Comparison of ENCODE assay signal across 8 cellular contexts in genomic region chr12:45726594-45727300, GRCh38. TPM values are rescaled to one million over a fixed set of nuclear protein-coding genes. Genes with fewer than 3 reads are reported as not detected.
A peak's percentile ranks its signal among the peaks of the same experiment; 100 is the strongest.
DNase-seq lines count a peak whose midpoint lies in the region; ATAC-seq and TF ChIP-seq lines count a peak whose summit lies in the region.

No MANE protein-coding gene starts in this region.

- peaks cover 55% of the 10 kb centered on the region for H3K79me2 ChIP-seq in osteoblast (ENCODE audit: insufficient read depth, low read length)

- H2AFZ ChIP-seq in osteoblast (ENCODE audit: low read length), result peak overlapping the region; percentile 94

- peaks cover 12% of the 10 kb centered on the region for H4K20me1 ChIP-seq in osteoblast (ENCODE audit: insufficient read depth, low read length)

- H3K4me2 ChIP-seq in osteoblast (ENCODE audit: insufficient read depth, low read length), result peak overlapping the region; percentile 96

- H3K4me1 ChIP-seq in osteoblast (ENCODE audit: insufficient read depth, low read length), result peaks cover 20% of the 10 kb centered on the region

- peaks cover 28% of the 10 kb centered on the region for H3K4me1 Mint-ChIP-seq in activated naive CD4-positive, alpha-beta T cell treated with anti-CD3 and anti-CD28 coated beads, Interleukin-2, amount 10 ng/mL, durations not matched to agents 7 days and 5 days

- H3K36me3 ChIP-seq in osteoblast (ENCODE audit: insufficient read depth, low read length), result no peaks in the 10 kb centered on the region

- peak; percentile 25 to 39 for DNase-seq in NCI-H187 (lab: John Stamatoyannopoulos, UW)
- DNase-seq in NCI-H187 treated with DMSO at 0.1 percent for 48 hours (lab: John Stamatoyannopoulos, UW), result no peak
- DNase-seq in NCI-H748 (lab: John Stamatoyannopoulos, UW; ENCODE audit: unreplicated experiment), result peak; percentile 72
- peak; percentile 37 for DNase-seq in activated naive CD4-positive, alpha-beta T cell treated with anti-CD3 and anti-CD28 coated beads, Interleukin-2, amount 10 ng/mL, durations not matched to agents 7 days and 5 days
- peak; percentile 76 for DNase-seq in Right ventricle myocardium inferior (ENCODE audit: missing footprints)
- peak; percentile 93 for DNase-seq in osteoblast (ENCODE audit: insufficient read length, low spot score, missing footprints)

- CTCF ChIA-PET in activated naive CD4-positive, alpha-beta T cell treated with anti-CD3 and anti-CD28 coated beads, Interleukin-2, amount 10 ng/mL, durations not matched to agents 7 days and 5 days (lab: Charles Lee), result interaction anchor here (0.5 to 11.7 kb wide), 13 partner anchors 11 to 450 kb away, joined by 3 to 107 read pairs (median 3); no protein-coding TSS in a partner anchor

- H3K27ac ChIP-seq in osteoblast (ENCODE audit: low read depth, low read length), result peak overlapping the region; percentile 92

- H3K27me3 Mint-ChIP-seq in activated naive CD4-positive, alpha-beta T cell treated with anti-CD3 and anti-CD28 coated beads, Interleukin-2, amount 10 ng/mL, durations not matched to agents 7 days and 5 days, result no peaks in the 10 kb centered on the region

- intact Hi-C loops in Right ventricle myocardium inferior (cut with DNase I), result loop anchor here (5.0 kb wide), 4 partner anchors 54 to 554 kb away; partner anchors contain the start of gene ANO6

- no peaks in the 10 kb centered on the region for H3K9me3 ChIP-seq in osteoblast (ENCODE audit: low read depth, low read length)

- ATAC-seq in Right ventricle myocardium inferior (no peak), HG02763 (IDR thresholded peaks at IDR 0.05; ENCODE audit: unreplicated experiment) (no peak), HG02610 (IDR thresholded peaks at IDR 0.05; ENCODE audit: unreplicated experiment) (no peak)

- no peak for TF ChIP-seq CTCF in osteoblast (IDR thresholded peaks at IDR 0.05; ENCODE audit: extremely low read depth, low read depth, low read length)

- H3K36me3 Mint-ChIP-seq in activated naive CD4-positive, alpha-beta T cell treated with anti-CD3 and anti-CD28 coated beads, Interleukin-2, amount 10 ng/mL, durations not matched to agents 7 days and 5 days, result peaks cover 27% of the 10 kb centered on the region

- peak overlapping the region; percentile 98 for H3K27ac Mint-ChIP-seq in activated naive CD4-positive, alpha-beta T cell treated with anti-CD3 and anti-CD28 coated beads, Interleukin-2, amount 10 ng/mL, durations not matched to agents 7 days and 5 days

- peak overlapping the region; percentile 92 for H3K4me3 ChIP-seq in osteoblast (ENCODE audit: insufficient read depth, low read length)

- H3K4me3 Mint-ChIP-seq in activated naive CD4-positive, alpha-beta T cell treated with anti-CD3 and anti-CD28 coated beads, Interleukin-2, amount 10 ng/mL, durations not matched to agents 7 days and 5 days, result peak overlapping the region; percentile 100

- H3K9me3 Mint-ChIP-seq in activated naive CD4-positive, alpha-beta T cell treated with anti-CD3 and anti-CD28 coated beads, Interleukin-2, amount 10 ng/mL, durations not matched to agents 7 days and 5 days, result no peaks in the 10 kb centered on the region

- H3K27me3 ChIP-seq in osteoblast (ENCODE audit: insufficient read depth, low read length), result no peaks in the 10 kb centered on the region

RNA-seq across cellular contexts. Expression of gene ARID2, which starts 2.8 kb away (rescaled TPM):
- total RNA-seq in Right ventricle myocardium inferior (11.9 TPM), osteoblast (21.0 and 23.0 TPM in 2 replicates)
